24 cellular contexts compared by ENCODE assay signal in the genomic region with DNA sequence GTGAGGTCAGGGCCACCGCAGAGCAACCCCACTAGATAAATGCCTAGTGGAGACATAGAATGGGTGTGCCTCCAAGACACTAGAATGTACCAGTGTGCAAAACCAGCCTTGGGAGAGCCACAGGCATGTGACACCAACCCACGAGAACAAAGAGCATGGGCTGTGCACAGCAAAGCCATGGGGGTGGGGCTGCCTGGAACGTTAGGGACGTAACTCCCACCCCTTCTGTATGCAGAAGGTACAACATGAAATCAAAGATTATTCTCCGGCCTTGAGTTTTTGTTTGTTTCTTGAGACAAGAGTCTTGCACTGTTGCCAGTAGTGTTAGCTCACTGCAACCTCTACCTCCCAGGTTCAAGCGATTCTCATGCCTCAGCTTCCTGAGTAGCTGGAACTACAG.
"Had no signal": no experiment of that assay in that cellular context is flagged by ENCODE, and none has a peak within 500 bp of the region (broad histone marks: within the 10 kb centered on the region; RNA-seq: fewer than 3 reads in every experiment).

No MANE protein-coding gene starts in this region.

- DNase-seq: dermis blood vessel endothelial cell; dorsolateral prefrontal cortex; effector CD4-positive, alpha-beta T cell; effector memory CD4-positive, alpha-beta T cell; erythroblast; esophagus squamous epithelium; foreskin fibroblast; foreskin melanocyte; gastrocnemius medialis; glutamatergic neuron; head of caudate nucleus; heart right ventricle; hippocampal formation; left cardiac atrium; left lung; left ventricle myocardium superior; lower lobe of right lung; mesenchymal stem cell; mucosa of descending colon had no signal

- H3K27me3 ChIP-seq: gastrocnemius medialis, heart right ventricle, left lung had no signal

- H3K36me3 ChIP-seq: esophagus squamous epithelium, gastrocnemius medialis, heart right ventricle, left lung, lower lobe of right lung had no signal

- H3K27ac ChIP-seq: coronary artery, dorsolateral prefrontal cortex, epithelial cell of prostate, esophagus squamous epithelium, gastrocnemius medialis, heart right ventricle, left lung, lower lobe of right lung had no signal

- H3K9me3 ChIP-seq: esophagus squamous epithelium, gastrocnemius medialis, heart right ventricle, left lung, lower lobe of right lung, mucosa of descending colon had no signal

- H3K4me1 ChIP-seq: esophagus squamous epithelium, gastrocnemius medialis, heart right ventricle, left lung, lower lobe of right lung had no signal

- H3K4me3 ChIP-seq: coronary artery, dorsolateral prefrontal cortex, esophagus squamous epithelium, gastrocnemius medialis, heart right ventricle, left lung, lower lobe of right lung, mucosa of descending colon had no signal

- FAIRE-seq: colon, islet of Langerhans, keratinocyte had no signal
